In the genomic region with DNA sequence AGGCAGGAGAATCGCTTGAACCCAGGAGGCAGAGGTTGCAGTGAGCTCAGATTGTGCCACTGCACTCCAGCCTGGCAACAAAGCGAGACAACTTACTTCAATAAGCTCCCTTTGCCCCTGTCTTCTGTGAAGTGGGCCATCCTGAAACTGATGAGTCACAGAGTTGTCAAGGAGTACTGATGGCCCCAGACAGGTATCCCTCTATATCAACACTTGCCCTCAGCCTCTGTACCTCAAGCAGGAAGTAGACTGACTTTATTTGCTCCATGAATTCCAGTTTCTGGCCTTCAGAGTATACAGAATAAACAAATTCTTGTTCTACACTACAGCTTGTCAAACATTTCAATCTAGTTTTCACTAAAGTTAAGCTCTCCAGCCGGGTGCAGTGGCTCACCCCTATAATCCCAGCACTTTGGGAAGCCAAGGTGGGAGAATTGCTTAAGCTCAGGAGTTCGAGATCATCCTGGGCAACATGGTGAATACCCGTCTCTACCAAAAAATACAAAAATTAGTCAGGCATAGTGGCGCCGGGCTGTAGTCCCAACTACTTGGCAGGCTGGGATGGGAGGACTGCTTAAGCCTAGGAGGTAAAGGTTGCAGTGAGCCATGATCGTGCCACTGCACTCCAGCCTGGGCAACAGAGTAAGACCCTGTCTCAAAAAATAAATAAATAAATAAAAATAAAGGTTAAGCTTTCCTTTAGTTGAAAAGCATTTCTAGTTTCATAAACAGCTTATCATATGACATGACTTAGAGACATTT, we compare ENCODE assay signal across 1 cellular context.
TF ChIP-seq lines count a peak whose summit lies in the region.

No MANE protein-coding gene starts in this region.

TF ChIP-seq in GM23338, 12 proteins besides CTCF, POLR2A, EP300 and RAD21:
- no peak for TF ChIP-seq NANOG (IDR thresholded peaks at IDR 0.05; ENCODE audit: borderline replicate concordance)
- TF ChIP-seq, protein P1, sequence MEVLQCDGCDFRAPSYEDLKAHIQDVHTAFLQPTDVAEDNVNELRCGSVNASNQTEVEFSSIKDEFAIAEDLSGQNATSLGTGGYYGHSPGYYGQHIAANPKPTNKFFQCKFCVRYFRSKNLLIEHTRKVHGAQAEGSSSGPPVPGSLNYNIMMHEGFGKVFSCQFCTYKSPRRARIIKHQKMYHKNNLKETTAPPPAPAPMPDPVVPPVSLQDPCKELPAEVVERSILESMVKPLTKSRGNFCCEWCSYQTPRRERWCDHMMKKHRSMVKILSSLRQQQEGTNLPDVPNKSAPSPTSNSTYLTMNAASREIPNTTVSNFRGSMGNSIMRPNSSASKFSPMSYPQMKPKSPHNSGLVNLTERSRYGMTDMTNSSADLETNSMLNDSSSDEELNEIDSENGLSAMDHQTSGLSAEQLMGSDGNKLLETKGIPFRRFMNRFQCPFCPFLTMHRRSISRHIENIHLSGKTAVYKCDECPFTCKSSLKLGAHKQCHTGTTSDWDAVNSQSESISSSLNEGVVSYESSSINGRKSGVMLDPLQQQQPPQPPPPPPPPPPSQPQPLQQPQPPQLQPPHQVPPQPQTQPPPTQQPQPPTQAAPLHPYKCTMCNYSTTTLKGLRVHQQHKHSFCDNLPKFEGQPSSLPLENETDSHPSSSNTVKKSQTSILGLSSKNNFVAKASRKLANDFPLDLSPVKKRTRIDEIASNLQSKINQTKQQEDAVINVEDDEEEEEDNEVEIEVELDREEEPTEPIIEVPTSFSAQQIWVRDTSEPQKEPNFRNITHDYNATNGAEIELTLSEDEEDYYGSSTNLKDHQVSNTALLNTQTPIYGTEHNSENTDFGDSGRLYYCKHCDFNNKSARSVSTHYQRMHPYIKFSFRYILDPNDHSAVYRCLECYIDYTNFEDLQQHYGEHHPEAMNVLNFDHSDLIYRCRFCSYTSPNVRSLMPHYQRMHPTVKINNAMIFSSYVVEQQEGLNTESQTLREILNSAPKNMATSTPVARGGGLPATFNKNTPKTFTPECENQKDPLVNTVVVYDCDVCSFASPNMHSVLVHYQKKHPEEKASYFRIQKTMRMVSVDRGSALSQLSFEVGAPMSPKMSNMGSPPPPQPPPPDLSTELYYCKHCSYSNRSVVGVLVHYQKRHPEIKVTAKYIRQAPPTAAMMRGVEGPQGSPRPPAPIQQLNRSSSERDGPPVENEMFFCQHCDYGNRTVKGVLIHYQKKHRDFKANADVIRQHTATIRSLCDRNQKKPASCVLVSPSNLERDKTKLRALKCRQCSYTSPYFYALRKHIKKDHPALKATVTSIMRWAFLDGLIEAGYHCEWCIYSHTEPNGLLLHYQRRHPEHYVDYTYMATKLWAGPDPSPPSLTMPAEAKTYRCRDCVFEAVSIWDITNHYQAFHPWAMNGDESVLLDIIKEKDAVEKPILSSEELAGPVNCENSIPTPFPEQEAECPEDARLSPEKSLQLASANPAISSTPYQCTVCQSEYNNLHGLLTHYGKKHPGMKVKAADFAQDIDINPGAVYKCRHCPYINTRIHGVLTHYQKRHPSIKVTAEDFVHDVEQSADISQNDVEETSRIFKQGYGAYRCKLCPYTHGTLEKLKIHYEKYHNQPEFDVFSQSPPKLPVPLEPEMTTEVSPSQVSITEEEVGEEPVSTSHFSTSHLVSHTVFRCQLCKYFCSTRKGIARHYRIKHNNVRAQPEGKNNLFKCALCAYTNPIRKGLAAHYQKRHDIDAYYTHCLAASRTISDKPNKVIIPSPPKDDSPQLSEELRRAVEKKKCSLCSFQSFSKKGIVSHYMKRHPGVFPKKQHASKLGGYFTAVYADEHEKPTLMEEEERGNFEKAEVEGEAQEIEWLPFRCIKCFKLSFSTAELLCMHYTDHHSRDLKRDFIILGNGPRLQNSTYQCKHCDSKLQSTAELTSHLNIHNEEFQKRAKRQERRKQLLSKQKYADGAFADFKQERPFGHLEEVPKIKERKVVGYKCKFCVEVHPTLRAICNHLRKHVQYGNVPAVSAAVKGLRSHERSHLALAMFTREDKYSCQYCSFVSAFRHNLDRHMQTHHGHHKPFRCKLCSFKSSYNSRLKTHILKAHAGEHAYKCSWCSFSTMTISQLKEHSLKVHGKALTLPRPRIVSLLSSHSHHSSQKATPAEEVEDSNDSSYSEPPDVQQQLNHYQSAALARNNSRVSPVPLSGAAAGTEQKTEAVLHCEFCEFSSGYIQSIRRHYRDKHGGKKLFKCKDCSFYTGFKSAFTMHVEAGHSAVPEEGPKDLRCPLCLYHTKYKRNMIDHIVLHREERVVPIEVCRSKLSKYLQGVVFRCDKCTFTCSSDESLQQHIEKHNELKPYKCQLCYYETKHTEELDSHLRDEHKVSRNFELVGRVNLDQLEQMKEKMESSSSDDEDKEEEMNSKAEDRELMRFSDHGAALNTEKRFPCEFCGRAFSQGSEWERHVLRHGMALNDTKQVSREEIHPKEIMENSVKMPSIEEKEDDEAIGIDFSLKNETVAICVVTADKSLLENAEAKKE (CRISPR knock-in tag; IDR thresholded peaks at IDR 0.05), result no peak
- no peak for TF ChIP-seq EZH2phosphoT487 (IDR thresholded peaks at IDR 0.05; ENCODE audit: unreplicated experiment)
- TF ChIP-seq, protein P2, sequence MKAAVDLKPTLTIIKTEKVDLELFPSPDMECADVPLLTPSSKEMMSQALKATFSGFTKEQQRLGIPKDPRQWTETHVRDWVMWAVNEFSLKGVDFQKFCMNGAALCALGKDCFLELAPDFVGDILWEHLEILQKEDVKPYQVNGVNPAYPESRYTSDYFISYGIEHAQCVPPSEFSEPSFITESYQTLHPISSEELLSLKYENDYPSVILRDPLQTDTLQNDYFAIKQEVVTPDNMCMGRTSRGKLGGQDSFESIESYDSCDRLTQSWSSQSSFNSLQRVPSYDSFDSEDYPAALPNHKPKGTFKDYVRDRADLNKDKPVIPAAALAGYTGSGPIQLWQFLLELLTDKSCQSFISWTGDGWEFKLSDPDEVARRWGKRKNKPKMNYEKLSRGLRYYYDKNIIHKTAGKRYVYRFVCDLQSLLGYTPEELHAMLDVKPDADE (IDR thresholded peaks at IDR 0.05), result no peak
- no peak for TF ChIP-seq CREB1 (CRISPR knock-in tag; IDR thresholded peaks at IDR 0.05; ENCODE audit: low read depth)
- TF ChIP-seq EZH2 (IDR thresholded peaks at IDR 0.05; ENCODE audit: low read depth, unreplicated experiment), result no peak
- TF ChIP-seq POLR2AphosphoS5 (IDR thresholded peaks at IDR 0.05; ENCODE audit: low read depth), result no peak
- no peak for TF ChIP-seq STAT1 (IDR thresholded peaks at IDR 0.05; ENCODE audit: unreplicated experiment)
- TF ChIP-seq JUNB (IDR thresholded peaks at IDR 0.05; ENCODE audit: unreplicated experiment), result no peak
- TF ChIP-seq, protein P3, sequence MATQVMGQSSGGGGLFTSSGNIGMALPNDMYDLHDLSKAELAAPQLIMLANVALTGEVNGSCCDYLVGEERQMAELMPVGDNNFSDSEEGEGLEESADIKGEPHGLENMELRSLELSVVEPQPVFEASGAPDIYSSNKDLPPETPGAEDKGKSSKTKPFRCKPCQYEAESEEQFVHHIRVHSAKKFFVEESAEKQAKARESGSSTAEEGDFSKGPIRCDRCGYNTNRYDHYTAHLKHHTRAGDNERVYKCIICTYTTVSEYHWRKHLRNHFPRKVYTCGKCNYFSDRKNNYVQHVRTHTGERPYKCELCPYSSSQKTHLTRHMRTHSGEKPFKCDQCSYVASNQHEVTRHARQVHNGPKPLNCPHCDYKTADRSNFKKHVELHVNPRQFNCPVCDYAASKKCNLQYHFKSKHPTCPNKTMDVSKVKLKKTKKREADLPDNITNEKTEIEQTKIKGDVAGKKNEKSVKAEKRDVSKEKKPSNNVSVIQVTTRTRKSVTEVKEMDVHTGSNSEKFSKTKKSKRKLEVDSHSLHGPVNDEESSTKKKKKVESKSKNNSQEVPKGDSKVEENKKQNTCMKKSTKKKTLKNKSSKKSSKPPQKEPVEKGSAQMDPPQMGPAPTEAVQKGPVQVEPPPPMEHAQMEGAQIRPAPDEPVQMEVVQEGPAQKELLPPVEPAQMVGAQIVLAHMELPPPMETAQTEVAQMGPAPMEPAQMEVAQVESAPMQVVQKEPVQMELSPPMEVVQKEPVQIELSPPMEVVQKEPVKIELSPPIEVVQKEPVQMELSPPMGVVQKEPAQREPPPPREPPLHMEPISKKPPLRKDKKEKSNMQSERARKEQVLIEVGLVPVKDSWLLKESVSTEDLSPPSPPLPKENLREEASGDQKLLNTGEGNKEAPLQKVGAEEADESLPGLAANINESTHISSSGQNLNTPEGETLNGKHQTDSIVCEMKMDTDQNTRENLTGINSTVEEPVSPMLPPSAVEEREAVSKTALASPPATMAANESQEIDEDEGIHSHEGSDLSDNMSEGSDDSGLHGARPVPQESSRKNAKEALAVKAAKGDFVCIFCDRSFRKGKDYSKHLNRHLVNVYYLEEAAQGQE (IDR thresholded peaks at IDR 0.05; ENCODE audit: unreplicated experiment), result no peak
